Comparison of ENCODE assay signal across 18 cellular contexts in genomic region chr18:12256946-12257345, GRCh38. TPM values are rescaled to one million over a fixed set of nuclear protein-coding genes. Genes with fewer than 3 reads are reported as not detected.
A peak's percentile ranks its signal among the peaks of the same experiment; 100 is the strongest.
DNase-seq lines count a peak whose midpoint lies in the region; ATAC-seq and TF ChIP-seq lines count a peak whose summit lies in the region.
"Had no signal": no experiment of that assay in that cellular context is flagged by ENCODE, and none has a peak within 500 bp of the region (broad histone marks: within the 10 kb centered on the region; RNA-seq: fewer than 3 reads in every experiment).

No MANE protein-coding gene starts in this region.

- H3F3A ChIP-seq in GM23248 (ENCODE audit: insufficient read depth) = peaks cover 7% of the 10 kb centered on the region

- H3K36me3 ChIP-seq in GM23248 (ENCODE audit: low read depth) = no peaks in the 10 kb centered on the region
- H3K36me3 ChIP-seq in Caco-2 (ENCODE audit: control insufficient read depth, insufficient read depth, low read length) = no peaks in the 10 kb centered on the region
- H3K36me3 ChIP-seq: left lung, thyroid gland had no signal

- no peaks in the 10 kb centered on the region for H3K79me2 ChIP-seq in GM23248 (ENCODE audit: insufficient read depth)

- peak; percentile 8 for DNase-seq in AG10803 (ENCODE audit: low read depth)
- peak; percentile 54 for DNase-seq in GM23248
- DNase-seq in RPMI7951 (ENCODE audit: low read depth) = peak; percentile 13
- DNase-seq in hepatic stellate cell (ENCODE audit: low spot score) = peak; percentile 40
- DNase-seq in Caco-2 = no peak
- no peak for DNase-seq in foreskin melanocyte
- DNase-seq in stimulated activated CD8-positive, alpha-beta memory T cell treated with anti-CD3 and anti-CD28 coated beads, Interleukin-4, amount 100 ng/mL, for 48 hours = no peak
- DNase-seq: activated CD4-positive, alpha-beta T cell treated with anti-CD3 and anti-CD28 coated beads for 36 hours; activated CD8-positive, alpha-beta memory T cell treated with anti-CD3 and anti-CD28 coated beads, Interleukin-2, amount 10 ng/mL, durations not matched to agents 7 days and 5 days; activated naive CD8-positive, alpha-beta T cell treated with anti-CD3 and anti-CD28 coated beads, Interleukin-2, amount 50 U/mL, for 24 hours; DMS79; left lung; NCI-H1417; stimulated activated naive B cell treated with anti-CD40 and anti-IgM and Interleukin-4, amounts not matched to agents 10 μg/mL and 1 μg/mL and 100 μg/mL, for 72 hours; thyroid gland had no signal

- no peaks in the 10 kb centered on the region for H4K20me1 ChIP-seq in GM23248 (ENCODE audit: insufficient read depth)

- peaks cover 12% of the 10 kb centered on the region; the same call in 1 of the 2 replicates for H3K4me1 ChIP-seq in GM23248 (ENCODE audit: insufficient read depth)
- peaks cover 17% of the 10 kb centered on the region for H3K4me1 ChIP-seq in Caco-2

- no peak overlapping the region for H3K27ac ChIP-seq in GM23248
- H3K27ac ChIP-seq: left lung, thyroid gland had no signal

- no peak for TF ChIP-seq CTCF in AG10803 (conservative IDR thresholded peaks at IDR 0.05; ENCODE audit: low read length)
- TF ChIP-seq CTCF in Caco-2 (IDR thresholded peaks at IDR 0.05; ENCODE audit: insufficient read depth in 1 of 2, low read depth in 1 of 2, low read length in 1 of 2, severe bottlenecking in 1 of 2, unreplicated experiment in 1 of 2) = no peak

- H3K9ac ChIP-seq in GM23248 = no peak overlapping the region

- no peaks in the 10 kb centered on the region for H3K9me2 ChIP-seq in GM23248 (ENCODE audit: insufficient read depth)

- H3K4me2 ChIP-seq in GM23248 (ENCODE audit: unreplicated experiment) = no peak overlapping the region

- BruUV-seq in Caco-2 (replicated peaks; lab: Mats Ljungman, UMichigan) = no TSS peak

- H3K27me3 Mint-ChIP-seq in Caco-2 (ENCODE audit: insufficient read depth, unreplicated experiment) = no peaks in the 10 kb centered on the region

- POLR2A ChIA-PET in Caco-2 (lab: Charles Lee) = interaction anchor here (0.5 kb wide), 1 partner anchor 15 kb away, joined by 3 read pairs; no protein-coding TSS in a partner anchor

- no peaks in the 10 kb centered on the region for H3K36me3 Mint-ChIP-seq in Caco-2 (ENCODE audit: insufficient read depth, unreplicated experiment)
- H3K36me3 Mint-ChIP-seq: activated CD8-positive, alpha-beta memory T cell treated with anti-CD3 and anti-CD28 coated beads, Interleukin-2, amount 10 ng/mL, durations not matched to agents 7 days and 5 days; stimulated activated naive B cell treated with anti-CD40 and anti-IgM and Interleukin-4, amounts not matched to agents 10 μg/mL and 1 μg/mL and 100 μg/mL, for 72 hours had no signal

- WGBS in GM23248 (ENCODE audit: low coverage in 1 of 2, low lambda C conversion rate in 2 of 2, missing lambda C conversion rate in 2 of 2), 2 experiments = 45 to 48% methylated on average over 6 of the region's 6 CpGs

- intact Hi-C loops in Caco-2 (cut with micrococcal nuclease; ENCODE audit: unreplicated experiment) = no loop called here

- ATAC-seq in HG02798 (IDR thresholded peaks at IDR 0.05; ENCODE audit: poor library complexity, unreplicated experiment) = no peak
- ATAC-seq: activated CD4-positive, alpha-beta T cell treated with anti-CD3 and anti-CD28 coated beads for 36 hours; activated CD8-positive, alpha-beta memory T cell treated with anti-CD3 and anti-CD28 coated beads, Interleukin-2, amount 10 ng/mL, durations not matched to agents 7 days and 5 days; activated naive CD8-positive, alpha-beta T cell treated with anti-CD3 and anti-CD28 coated beads, Interleukin-2, amount 50 U/mL, for 24 hours; activated T-helper 17 cell treated with anti-CD3 and anti-CD28 coated beads, Interleukin-2, amount 50 U/mL, for 72 hours; left lung; stimulated activated naive B cell treated with anti-CD40 and anti-IgM and Interleukin-4, amounts not matched to agents 10 μg/mL and 1 μg/mL and 100 μg/mL, for 72 hours had no signal

- H3K4me1 Mint-ChIP-seq in Caco-2 (ENCODE audit: low read depth, unreplicated experiment) = no peaks in the 10 kb centered on the region
- H3K4me1 Mint-ChIP-seq: activated CD4-positive, alpha-beta T cell treated with anti-CD3 and anti-CD28 coated beads for 36 hours; activated CD8-positive, alpha-beta memory T cell treated with anti-CD3 and anti-CD28 coated beads, Interleukin-2, amount 10 ng/mL, durations not matched to agents 7 days and 5 days; activated naive CD8-positive, alpha-beta T cell treated with anti-CD3 and anti-CD28 coated beads, Interleukin-2, amount 50 U/mL, for 24 hours; activated T-helper 17 cell treated with anti-CD3 and anti-CD28 coated beads, Interleukin-2, amount 50 U/mL, for 72 hours had no signal

- CTCF ChIA-PET in Caco-2 (lab: Charles Lee) = interaction anchor here (1.8 kb wide), 1 partner anchor 15 kb away, joined by 17 read pairs; no protein-coding TSS in a partner anchor

- no peak overlapping the region for H2AFZ ChIP-seq in GM23248

- H3K27ac Mint-ChIP-seq in Caco-2 (ENCODE audit: unreplicated experiment) = no peak overlapping the region
- H3K27ac Mint-ChIP-seq: activated CD4-positive, alpha-beta T cell treated with anti-CD3 and anti-CD28 coated beads for 36 hours; activated CD8-positive, alpha-beta memory T cell treated with anti-CD3 and anti-CD28 coated beads, Interleukin-2, amount 10 ng/mL, durations not matched to agents 7 days and 5 days; activated naive CD8-positive, alpha-beta T cell treated with anti-CD3 and anti-CD28 coated beads, Interleukin-2, amount 50 U/mL, for 24 hours; activated T-helper 17 cell treated with anti-CD3 and anti-CD28 coated beads, Interleukin-2, amount 50 U/mL, for 72 hours; dendritic cell treated with granulocyte-macrophage colony-stimulating factor and Interleukin-4, amounts not matched to agents 40 ng/mL and 50 ng/mL, for 4 days; stimulated activated naive B cell treated with anti-CD40 and anti-IgM and Interleukin-4, amounts not matched to agents 10 μg/mL and 1 μg/mL and 100 μg/mL, for 72 hours had no signal

- H3K4me3 Mint-ChIP-seq in Caco-2 (ENCODE audit: unreplicated experiment) = no peak overlapping the region
- H3K4me3 Mint-ChIP-seq: activated CD4-positive, alpha-beta T cell treated with anti-CD3 and anti-CD28 coated beads for 36 hours; activated CD8-positive, alpha-beta memory T cell treated with anti-CD3 and anti-CD28 coated beads, Interleukin-2, amount 10 ng/mL, durations not matched to agents 7 days and 5 days; activated naive CD8-positive, alpha-beta T cell treated with anti-CD3 and anti-CD28 coated beads, Interleukin-2, amount 50 U/mL, for 24 hours; activated T-helper 17 cell treated with anti-CD3 and anti-CD28 coated beads, Interleukin-2, amount 50 U/mL, for 72 hours; dendritic cell treated with granulocyte-macrophage colony-stimulating factor and Interleukin-4, amounts not matched to agents 40 ng/mL and 50 ng/mL, for 4 days; stimulated activated naive B cell treated with anti-CD40 and anti-IgM and Interleukin-4, amounts not matched to agents 10 μg/mL and 1 μg/mL and 100 μg/mL, for 72 hours had no signal

- H3K9me3 Mint-ChIP-seq in Caco-2 (ENCODE audit: unreplicated experiment) = no peaks in the 10 kb centered on the region
- H3K9me3 Mint-ChIP-seq: activated naive CD8-positive, alpha-beta T cell treated with anti-CD3 and anti-CD28 coated beads, Interleukin-2, amount 50 U/mL, for 24 hours; activated T-helper 17 cell treated with anti-CD3 and anti-CD28 coated beads, Interleukin-2, amount 50 U/mL, for 72 hours; dendritic cell treated with granulocyte-macrophage colony-stimulating factor and Interleukin-4, amounts not matched to agents 40 ng/mL and 50 ng/mL, for 4 days; stimulated activated naive B cell treated with anti-CD40 and anti-IgM and Interleukin-4, amounts not matched to agents 10 μg/mL and 1 μg/mL and 100 μg/mL, for 72 hours had no signal

- no peaks in the 10 kb centered on the region for H3K9me3 ChIP-seq in GM23248 (ENCODE audit: low read depth)
- no peaks in the 10 kb centered on the region for H3K9me3 ChIP-seq in Caco-2
- H3K9me3 ChIP-seq: left lung, thyroid gland had no signal

- no peak overlapping the region for H3K4me3 ChIP-seq in AG10803 (ENCODE audit: low read length)
- no peak overlapping the region for H3K4me3 ChIP-seq in GM23248
- H3K4me3 ChIP-seq in Caco-2 (ENCODE audit: low read depth, low read length) = no peak overlapping the region
- H3K4me3 ChIP-seq: left lung, thyroid gland had no signal

- H3K27me3 ChIP-seq in GM23248 (replicated peaks; ENCODE audit: insufficient read depth) (peaks cover 25% of the 10 kb centered on the region), Caco-2 (replicated peaks; ENCODE audit: control insufficient read depth, insufficient read depth, low read length) (no peaks in the 10 kb centered on the region)

- in situ Hi-C loops in GM23248 (cut with MboI) = no loop called here

RNA-seq across cellular contexts. Expression of gene CIDEA, which starts 2.8 kb away (rescaled TPM):
- not detected in 2 replicates for total RNA-seq in GM23248 (2014; rRNA removed; shearing (Covaris generic))
- polyA plus RNA-seq in GM23248 (2016; fragmentation: Nextera tagmentation; extraction: Ambion mirVana) = not detected in 2 replicates
- not detected in 2 replicates for total RNA-seq in RPMI7951 (2014; rRNA removed; shearing (Covaris generic))
- not detected in 2 replicates for total RNA-seq in Caco-2 (2022)
- total RNA-seq: activated CD4-positive, alpha-beta T cell treated with anti-CD3 and anti-CD28 coated beads for 36 hours; activated CD8-positive, alpha-beta memory T cell treated with anti-CD3 and anti-CD28 coated beads, Interleukin-2, amount 10 ng/mL, durations not matched to agents 7 days and 5 days; activated T-helper 17 cell treated with anti-CD3 and anti-CD28 coated beads, Interleukin-2, amount 50 U/mL, for 72 hours; left lung had no signal

RNA-seq across cellular contexts. Expression of gene TUBB6, which starts 51.1 kb away (rescaled TPM):
- total RNA-seq in GM23248 (2014; rRNA removed; shearing (Covaris generic)) = 608 and 817 TPM in 2 replicates
- polyA plus RNA-seq in GM23248 (2016; fragmentation: Nextera tagmentation; extraction: Ambion mirVana) = 456 and 464 TPM in 2 replicates
- total RNA-seq in RPMI7951 (2014; rRNA removed; shearing (Covaris generic)) = 522 and 588 TPM in 2 replicates
- 138 and 149 TPM in 2 replicates for total RNA-seq in Caco-2 (2022)

Comparison
In these comparisons a context has a peak if more than half of its experiments do, and no peak if none do; other contexts are left out.
1. DNase-seq: peak in AG10803 (single experiment), GM23248 (single experiment), RPMI7951 (single experiment) and hepatic stellate cell (single experiment); none in Caco-2 (0 of 2), foreskin melanocyte (single experiment) and stimulated activated CD8-positive, alpha-beta memory T cell treated with anti-CD3 and anti-CD28 coated beads, Interleukin-4, amount 100 ng/mL, for 48 hours (single experiment).